ENCODE assay signal across 29 cellular contexts in genomic region chr2:132517386-132517785, GRCh38.
"Had no signal": no experiment of that assay in that cellular context is flagged by ENCODE, and none has a peak within 500 bp of the region (broad histone marks: within the 10 kb centered on the region; RNA-seq: fewer than 3 reads in every experiment).

No MANE protein-coding gene starts in this region.

- H3K9me3 Mint-ChIP-seq: activated CD4-positive, alpha-beta T cell treated with anti-CD3 and anti-CD28 coated beads, Interleukin-2, amount 10 ng/mL, durations not matched to agents 7 days and 5 days; activated naive CD8-positive, alpha-beta T cell treated with anti-CD3 and anti-CD28 coated beads for 36 hours had no signal

- H3K36me3 Mint-ChIP-seq: activated CD4-positive, alpha-beta memory T cell treated with anti-CD3 and anti-CD28 coated beads for 36 hours; activated naive CD4-positive, alpha-beta T cell treated with anti-CD3 and anti-CD28 coated beads, Interleukin-2, amount 10 ng/mL, durations not matched to agents 7 days and 5 days; activated naive CD8-positive, alpha-beta T cell treated with anti-CD3 and anti-CD28 coated beads for 36 hours had no signal

- H3K4me1 ChIP-seq: adrenal gland, SJCRH30 had no signal

- H3K9me2 ChIP-seq: SK-N-SH had no signal

- H3K27ac Mint-ChIP-seq: activated CD4-positive, alpha-beta memory T cell treated with anti-CD3 and anti-CD28 coated beads for 36 hours; activated CD4-positive, alpha-beta T cell treated with anti-CD3 and anti-CD28 coated beads, Interleukin-2, amount 10 ng/mL, durations not matched to agents 7 days and 5 days; activated naive CD4-positive, alpha-beta T cell treated with anti-CD3 and anti-CD28 coated beads, Interleukin-2, amount 10 ng/mL, durations not matched to agents 7 days and 5 days; activated naive CD8-positive, alpha-beta T cell treated with anti-CD3 and anti-CD28 coated beads for 36 hours; activated T-helper 17 cell treated with anti-CD3 and anti-CD28 coated beads, Interleukin-2, amount 50 U/mL, for 72 hours had no signal

- H3K27me3 ChIP-seq: adrenal gland, SJCRH30 had no signal

- ATAC-seq: activated T-helper 17 cell treated with anti-CD3 and anti-CD28 coated beads, Interleukin-2, amount 50 U/mL, for 72 hours; Panc1 had no signal

- H3K4me3 Mint-ChIP-seq: activated CD4-positive, alpha-beta memory T cell treated with anti-CD3 and anti-CD28 coated beads for 36 hours; activated CD4-positive, alpha-beta T cell treated with anti-CD3 and anti-CD28 coated beads, Interleukin-2, amount 10 ng/mL, durations not matched to agents 7 days and 5 days; activated naive CD4-positive, alpha-beta T cell treated with anti-CD3 and anti-CD28 coated beads, Interleukin-2, amount 10 ng/mL, durations not matched to agents 7 days and 5 days; activated naive CD8-positive, alpha-beta T cell treated with anti-CD3 and anti-CD28 coated beads for 36 hours; activated T-helper 17 cell treated with anti-CD3 and anti-CD28 coated beads, Interleukin-2, amount 50 U/mL, for 72 hours had no signal

- DNase-seq: activated CD4-positive, alpha-beta memory T cell treated with anti-CD3 and anti-CD28 coated beads for 36 hours; activated CD4-positive, alpha-beta T cell treated with anti-CD3 and anti-CD28 coated beads, Interleukin-2, amount 10 ng/mL, durations not matched to agents 7 days and 5 days; activated CD4-positive, CD25-positive, alpha-beta regulatory T cell; activated gamma-delta T cell; activated naive CD4-positive, alpha-beta T cell treated with anti-CD3 and anti-CD28 coated beads, Interleukin-2, amount 10 ng/mL, durations not matched to agents 7 days and 5 days; activated naive CD8-positive, alpha-beta T cell treated with anti-CD3 and anti-CD28 coated beads for 36 hours; activated T-cell treated with anti-CD3 and anti-CD28 coated beads for 4 hours; activated T-cell treated with anti-CD3 and anti-CD28 coated beads, Interleukin-2, amount 50 U/mL, for 48 hours; adrenal gland; anterior cingulate cortex; central memory CD4-positive, alpha-beta T cell; cortex of kidney; NCI-H1092 treated with DMSO at 0.1 percent for 48 hours; NCI-H1417 treated with DMSO at 0.1 percent for 48 hours; NCI-H1694; NCI-H2029; NCI-H2107; NCI-H2171 treated with DMSO at 0.1 percent for 48 hours; NCI-H226; NCI-H526; NCI-H774; Right ventricle myocardium superior; SJCRH30; SK-N-SH; T-helper 1 cell had no signal

- H3K4me3 ChIP-seq: adrenal gland, SJCRH30 had no signal

- H3K27me3 Mint-ChIP-seq: activated CD4-positive, alpha-beta memory T cell treated with anti-CD3 and anti-CD28 coated beads for 36 hours; activated CD4-positive, alpha-beta T cell treated with anti-CD3 and anti-CD28 coated beads, Interleukin-2, amount 10 ng/mL, durations not matched to agents 7 days and 5 days; activated naive CD4-positive, alpha-beta T cell treated with anti-CD3 and anti-CD28 coated beads, Interleukin-2, amount 10 ng/mL, durations not matched to agents 7 days and 5 days; activated naive CD8-positive, alpha-beta T cell treated with anti-CD3 and anti-CD28 coated beads for 36 hours; activated T-helper 17 cell treated with anti-CD3 and anti-CD28 coated beads, Interleukin-2, amount 50 U/mL, for 72 hours had no signal

- H3K4me1 Mint-ChIP-seq: activated CD4-positive, alpha-beta T cell treated with anti-CD3 and anti-CD28 coated beads, Interleukin-2, amount 10 ng/mL, durations not matched to agents 7 days and 5 days; activated naive CD4-positive, alpha-beta T cell treated with anti-CD3 and anti-CD28 coated beads, Interleukin-2, amount 10 ng/mL, durations not matched to agents 7 days and 5 days; activated naive CD8-positive, alpha-beta T cell treated with anti-CD3 and anti-CD28 coated beads for 36 hours; activated T-helper 17 cell treated with anti-CD3 and anti-CD28 coated beads, Interleukin-2, amount 50 U/mL, for 72 hours had no signal

- H3K36me3 ChIP-seq: adrenal gland, SJCRH30 had no signal

- H3K9ac ChIP-seq: SK-N-SH had no signal

- H3K9me3 ChIP-seq: adrenal gland, SJCRH30, SK-N-SH had no signal

- H3K4me2 ChIP-seq: SK-N-SH had no signal

- H3K27ac ChIP-seq: adrenal gland, RWPE1, SJCRH30, VCaP had no signal
